15 cellular contexts compared by ENCODE assay signal in genomic region chr7:2993868-2994267, GRCh38. TPM values are rescaled to one million over a fixed set of nuclear protein-coding genes. Genes with fewer than 3 reads are reported as not detected.
DNase-seq lines count a peak whose midpoint lies in the region; ATAC-seq lines count a peak whose summit lies in the region.
"Had no signal": no experiment of that assay in that cellular context is flagged by ENCODE, and none has a peak within 500 bp of the region (broad histone marks: within the 10 kb centered on the region; RNA-seq: fewer than 3 reads in every experiment).

No MANE protein-coding gene starts in this region.

- POLR2A ChIA-PET in T-cell (lab: Charles Lee), result no interaction called here

- peaks cover 70 to 81% of the 10 kb centered on the region in 2 donors for H3K36me3 Mint-ChIP-seq in stimulated activated naive B cell treated with anti-CD40 and anti-IgM and Interleukin-4, amounts not matched to agents 10 μg/mL and 1 μg/mL and 100 μg/mL, for 72 hours
- H3K36me3 Mint-ChIP-seq in T-cell, result peaks cover 68% of the 10 kb centered on the region

- DNase-seq in NCI-H2171 (lab: John Stamatoyannopoulos, UW), result peak; percentile 90
- DNase-seq in SW480 (ENCODE audit: low spot score), result peak; percentile 33
- peak; percentile 69 to 87 for DNase-seq in left colon
- DNase-seq in stimulated activated naive B cell treated with anti-CD40 and anti-IgM and Interleukin-4, amounts not matched to agents 10 μg/mL and 1 μg/mL and 100 μg/mL, for 72 hours, result no peak
- DNase-seq in GF-D8 (lab: John Stamatoyannopoulos, UW), result no peak
- no peak for DNase-seq in NCI-H446 treated with DMSO at 0.1 percent for 48 hours (lab: John Stamatoyannopoulos, UW)
- DNase-seq in T-cell, result no peak
- DNase-seq: activated CD4-positive, alpha-beta T cell treated with anti-CD3 and anti-CD28 coated beads, Interleukin-2, amount 10 ng/mL, durations not matched to agents 24 days and 14 days; H9; naive thymus-derived CD4-positive, alpha-beta T cell; NCI-H2029 treated with DMSO at 0.1 percent for 48 hours; NCI-H510A treated with DMSO at 0.1 percent for 48 hours; SHP77 treated with DMSO at 0.1 percent for 48 hours had no signal

- intact Hi-C loops in left colon (cut with DNase I, micrococcal nuclease), result no loop called here

- ATAC-seq in left colon (peak; percentile 97), T-cell (replicated peaks in 1 of 4) (no peak)
- ATAC-seq in stimulated activated naive B cell treated with anti-CD40 and anti-IgM and Interleukin-4, amounts not matched to agents 10 μg/mL and 1 μg/mL and 100 μg/mL, for 72 hours (replicated peaks), result no peak
- ATAC-seq: naive thymus-derived CD4-positive, alpha-beta T cell; stimulated activated memory B cell treated with anti-CD40 and anti-IgM and Interleukin-4, amounts not matched to agents 10 μg/mL and 1 μg/mL and 100 μg/mL, for 72 hours had no signal

- peak overlapping the region; percentile 51 for H3K27ac Mint-ChIP-seq in stimulated activated naive B cell treated with anti-CD40 and anti-IgM and Interleukin-4, amounts not matched to agents 10 μg/mL and 1 μg/mL and 100 μg/mL, for 72 hours
- no peak overlapping the region for H3K27ac Mint-ChIP-seq in T-cell
- H3K27ac Mint-ChIP-seq: activated CD4-positive, alpha-beta T cell treated with anti-CD3 and anti-CD28 coated beads, Interleukin-2, amount 10 ng/mL, durations not matched to agents 24 days and 14 days; memory B cell; stimulated activated memory B cell treated with anti-CD40 and anti-IgM and Interleukin-4, amounts not matched to agents 10 μg/mL and 1 μg/mL and 100 μg/mL, for 72 hours had no signal

- H3K4me3 Mint-ChIP-seq in stimulated activated naive B cell treated with anti-CD40 and anti-IgM and Interleukin-4, amounts not matched to agents 10 μg/mL and 1 μg/mL and 100 μg/mL, for 72 hours, result no peak overlapping the region
- H3K4me3 Mint-ChIP-seq in T-cell, result no peak overlapping the region
- H3K4me3 Mint-ChIP-seq: activated CD4-positive, alpha-beta T cell treated with anti-CD3 and anti-CD28 coated beads, Interleukin-2, amount 10 ng/mL, durations not matched to agents 24 days and 14 days; H9; memory B cell; naive thymus-derived CD4-positive, alpha-beta T cell; stimulated activated memory B cell treated with anti-CD40 and anti-IgM and Interleukin-4, amounts not matched to agents 10 μg/mL and 1 μg/mL and 100 μg/mL, for 72 hours had no signal

- H3K4me1 Mint-ChIP-seq in stimulated activated naive B cell treated with anti-CD40 and anti-IgM and Interleukin-4, amounts not matched to agents 10 μg/mL and 1 μg/mL and 100 μg/mL, for 72 hours, result peaks cover 6 to 23% of the 10 kb centered on the region in 2 donors
- H3K4me1 Mint-ChIP-seq in T-cell, result peaks cover 6 to 38% (median 21%) of the 10 kb centered on the region in 3 donors
- H3K4me1 Mint-ChIP-seq: activated CD4-positive, alpha-beta T cell treated with anti-CD3 and anti-CD28 coated beads, Interleukin-2, amount 10 ng/mL, durations not matched to agents 24 days and 14 days had no signal

- H3K9me3 Mint-ChIP-seq in stimulated activated naive B cell treated with anti-CD40 and anti-IgM and Interleukin-4, amounts not matched to agents 10 μg/mL and 1 μg/mL and 100 μg/mL, for 72 hours, result peaks cover 17 to 25% of the 10 kb centered on the region in 2 donors
- peaks cover 0 to 24% (median 12%) of the 10 kb centered on the region in 3 donors for H3K9me3 Mint-ChIP-seq in T-cell

- CTCF ChIA-PET in T-cell (lab: Charles Lee), result no interaction called here

- H3K27me3 Mint-ChIP-seq in stimulated activated naive B cell treated with anti-CD40 and anti-IgM and Interleukin-4, amounts not matched to agents 10 μg/mL and 1 μg/mL and 100 μg/mL, for 72 hours, result no peaks in the 10 kb centered on the region
- H3K27me3 Mint-ChIP-seq in T-cell, result no peaks in the 10 kb centered on the region
- H3K27me3 Mint-ChIP-seq: activated CD4-positive, alpha-beta T cell treated with anti-CD3 and anti-CD28 coated beads, Interleukin-2, amount 10 ng/mL, durations not matched to agents 24 days and 14 days; memory B cell; naive thymus-derived CD4-positive, alpha-beta T cell; stimulated activated memory B cell treated with anti-CD40 and anti-IgM and Interleukin-4, amounts not matched to agents 10 μg/mL and 1 μg/mL and 100 μg/mL, for 72 hours had no signal

RNA-seq across cellular contexts. Expression of gene CARD11, which starts 49.8 kb away (rescaled TPM):
- 1 to 10 TPM; 2.0 to 2.8 TPM for total RNA-seq in left colon
- 100 to 1,000 TPM; 105 to 142 (median 132) TPM for total RNA-seq in T-cell

Comparison
In these comparisons a context has a peak if more than half of its experiments do, and no peak if none do; other contexts are left out.
1. DNase-seq: peak in NCI-H2171 (single experiment), SW480 (single experiment) and left colon (2 of 2); none in stimulated activated naive B cell treated with anti-CD40 and anti-IgM and Interleukin-4, amounts not matched to agents 10 μg/mL and 1 μg/mL and 100 μg/mL, for 72 hours (single experiment), GF-D8 (single experiment), NCI-H446 treated with DMSO at 0.1 percent for 48 hours (single experiment) and T-cell (0 of 34).
2. RNA of gene CARD11, which starts 49.8 kb away (total RNA-seq): 105 to 142 TPM in T-cell; 2.0 to 2.8 TPM in left colon; every median in the first group is over 10 times any median in the second.